In the genomic region with DNA sequence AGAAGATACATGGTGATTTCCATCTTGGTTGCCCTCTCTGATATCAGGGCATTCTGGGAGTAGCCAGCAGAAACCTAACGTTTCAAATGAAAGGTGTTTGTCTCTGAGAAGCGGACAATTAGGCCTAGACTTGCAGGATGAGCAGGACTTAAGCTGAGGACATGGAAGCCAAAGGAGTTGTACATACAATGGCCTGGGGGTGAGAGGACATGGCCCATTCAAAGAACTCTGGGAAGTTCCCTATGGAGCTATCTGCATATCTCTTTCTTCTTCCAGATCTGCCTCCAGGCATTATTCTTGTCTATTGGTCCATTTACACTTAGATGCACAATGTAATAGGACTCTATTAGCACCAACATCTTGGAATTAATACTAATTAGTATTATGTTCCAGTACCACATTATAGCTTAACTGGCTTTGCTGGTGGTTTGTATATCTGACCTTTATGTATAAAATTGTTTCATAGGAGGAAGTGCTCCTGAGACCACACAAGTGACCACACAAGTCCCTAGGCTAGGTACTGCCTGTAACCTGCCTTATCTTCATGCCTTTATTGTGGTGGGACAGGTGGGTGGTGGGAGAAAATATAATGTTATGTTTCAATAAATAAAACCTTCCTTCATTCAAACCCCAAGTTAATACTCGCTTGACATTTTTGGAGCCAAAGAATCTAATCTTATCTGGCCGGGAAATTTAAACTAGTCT, we compare ENCODE assay signal across 1 cellular context.
A peak's percentile ranks its signal among the peaks of the same experiment; 100 is the strongest.
TF ChIP-seq lines count a peak whose summit lies in the region.

No MANE protein-coding gene starts in this region.

TF ChIP-seq in GM12878, 131 proteins besides CTCF, POLR2A, EP300 and RAD21:
- TF ChIP-seq, protein P1, sequence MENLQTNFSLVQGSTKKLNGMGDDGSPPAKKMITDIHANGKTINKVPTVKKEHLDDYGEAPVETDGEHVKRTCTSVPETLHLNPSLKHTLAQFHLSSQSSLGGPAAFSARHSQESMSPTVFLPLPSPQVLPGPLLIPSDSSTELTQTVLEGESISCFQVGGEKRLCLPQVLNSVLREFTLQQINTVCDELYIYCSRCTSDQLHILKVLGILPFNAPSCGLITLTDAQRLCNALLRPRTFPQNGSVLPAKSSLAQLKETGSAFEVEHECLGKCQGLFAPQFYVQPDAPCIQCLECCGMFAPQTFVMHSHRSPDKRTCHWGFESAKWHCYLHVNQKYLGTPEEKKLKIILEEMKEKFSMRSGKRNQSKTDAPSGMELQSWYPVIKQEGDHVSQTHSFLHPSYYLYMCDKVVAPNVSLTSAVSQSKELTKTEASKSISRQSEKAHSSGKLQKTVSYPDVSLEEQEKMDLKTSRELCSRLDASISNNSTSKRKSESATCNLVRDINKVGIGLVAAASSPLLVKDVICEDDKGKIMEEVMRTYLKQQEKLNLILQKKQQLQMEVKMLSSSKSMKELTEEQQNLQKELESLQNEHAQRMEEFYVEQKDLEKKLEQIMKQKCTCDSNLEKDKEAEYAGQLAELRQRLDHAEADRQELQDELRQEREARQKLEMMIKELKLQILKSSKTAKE (IDR thresholded peaks at IDR 0.05; ENCODE audit: low read depth, poor library complexity, severe bottlenecking), result no peak
- TF ChIP-seq GATAD2B (conservative IDR thresholded peaks at IDR 0.05; ENCODE audit: low read depth) (no peak), CHD1 (IDR thresholded peaks at IDR 0.05; ENCODE audit: low read depth, low read length) (no peak), NR2F1 (conservative IDR thresholded peaks at IDR 0.05) (peak; percentile 69), MYB (IDR thresholded peaks at IDR 0.05; ENCODE audit: borderline replicate concordance, low read depth, low read length) (no peak), SPI1 (IDR thresholded peaks at IDR 0.05; ENCODE audit: borderline replicate concordance, insufficient read depth, low read depth, low read length) (peak; percentile 52; the same call in 1 of the 2 replicates)
- TF ChIP-seq, protein P2, sequence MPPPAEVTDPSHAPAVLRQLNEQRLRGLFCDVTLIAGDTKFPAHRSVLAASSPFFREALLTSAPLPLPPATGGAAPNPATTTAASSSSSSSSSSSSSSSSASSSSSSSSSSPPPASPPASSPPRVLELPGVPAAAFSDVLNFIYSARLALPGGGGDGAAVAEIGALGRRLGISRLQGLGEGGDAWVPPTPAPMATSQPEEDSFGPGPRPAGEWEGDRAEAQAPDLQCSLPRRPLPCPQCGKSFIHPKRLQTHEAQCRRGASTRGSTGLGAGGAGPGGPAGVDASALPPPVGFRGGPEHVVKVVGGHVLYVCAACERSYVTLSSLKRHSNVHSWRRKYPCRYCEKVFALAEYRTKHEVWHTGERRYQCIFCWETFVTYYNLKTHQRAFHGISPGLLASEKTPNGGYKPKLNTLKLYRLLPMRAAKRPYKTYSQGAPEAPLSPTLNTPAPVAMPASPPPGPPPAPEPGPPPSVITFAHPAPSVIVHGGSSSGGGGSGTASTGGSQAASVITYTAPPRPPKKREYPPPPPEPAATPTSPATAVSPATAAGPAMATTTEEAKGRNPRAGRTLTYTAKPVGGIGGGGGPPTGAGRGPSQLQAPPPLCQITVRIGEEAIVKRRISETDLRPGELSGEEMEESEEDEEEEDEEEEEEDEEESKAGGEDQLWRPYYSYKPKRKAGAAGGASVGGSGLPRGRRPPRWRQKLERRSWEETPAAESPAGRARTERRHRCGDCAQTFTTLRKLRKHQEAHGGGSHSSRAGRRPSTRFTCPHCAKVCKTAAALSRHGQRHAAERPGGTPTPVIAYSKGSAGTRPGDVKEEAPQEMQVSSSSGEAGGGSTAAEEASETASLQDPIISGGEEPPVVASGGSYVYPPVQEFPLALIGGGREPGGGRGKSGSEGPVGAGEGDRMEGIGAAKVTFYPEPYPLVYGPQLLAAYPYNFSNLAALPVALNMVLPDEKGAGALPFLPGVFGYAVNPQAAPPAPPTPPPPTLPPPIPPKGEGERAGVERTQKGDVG (CRISPR knock-in tag; IDR thresholded peaks at IDR 0.05), result no peak
